Comparison of ENCODE assay signal across 33 cellular contexts in the genomic region with DNA sequence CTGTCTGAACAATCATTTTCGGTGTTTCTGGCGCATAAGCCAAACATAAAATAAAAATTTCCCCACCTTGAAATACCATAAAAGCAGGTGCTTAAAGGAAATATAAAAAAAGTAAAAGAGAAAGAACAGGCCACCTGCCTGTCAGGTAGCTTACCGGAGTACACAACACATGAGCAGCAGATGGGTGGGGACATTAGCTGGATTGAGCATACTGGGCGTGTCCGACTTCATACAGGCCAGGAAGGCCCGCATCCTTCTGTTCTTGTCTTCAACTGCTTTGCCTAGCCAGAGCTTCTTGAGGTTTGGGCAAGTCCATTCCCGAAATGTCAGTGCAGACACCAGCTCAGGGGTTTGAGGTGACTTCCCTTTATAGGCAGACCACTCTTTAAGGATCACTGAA.
"Had no signal": no experiment of that assay in that cellular context is flagged by ENCODE, and none has a peak within 500 bp of the region (broad histone marks: within the 10 kb centered on the region; RNA-seq: fewer than 3 reads in every experiment).

No MANE protein-coding gene starts in this region.

- H3K36me3 Mint-ChIP-seq: activated naive CD4-positive, alpha-beta T cell treated with anti-CD3 and anti-CD28 coated beads, Interleukin-2, amount 10 ng/mL, durations not matched to agents 7 days and 5 days; immature natural killer cell had no signal

- H3K9me3 ChIP-seq: ascending aorta, colonic mucosa, right lobe of liver, testis, transverse colon had no signal

- H3K27ac ChIP-seq: ascending aorta, cardiac muscle cell, colonic mucosa, dorsolateral prefrontal cortex, neural progenitor cell, right lobe of liver, testis, transverse colon, WERI-Rb-1 had no signal

- H3K9ac ChIP-seq: neural progenitor cell had no signal

- H3K4me1 Mint-ChIP-seq: activated CD4-positive, alpha-beta memory T cell treated with anti-CD3 and anti-CD28 coated beads, Interleukin-2, amount 10 ng/mL, durations not matched to agents 7 days and 5 days; activated CD4-positive, alpha-beta T cell treated with anti-CD3 and anti-CD28 coated beads, Interleukin-2, amount 10 ng/mL, durations not matched to agents 7 days and 5 days; activated naive CD4-positive, alpha-beta T cell treated with anti-CD3 and anti-CD28 coated beads, Interleukin-2, amount 10 ng/mL, durations not matched to agents 7 days and 5 days; activated naive CD8-positive, alpha-beta T cell treated with anti-CD3 and anti-CD28 coated beads, Interleukin-2, amount 10 ng/mL, durations not matched to agents 7 days and 5 days; brain; immature natural killer cell; mesothelial cell of epicardium; naive thymus-derived CD4-positive, alpha-beta T cell; neural progenitor cell had no signal

- ATAC-seq: activated CD4-positive, CD25-positive, alpha-beta regulatory T cell treated with anti-CD3 and anti-CD28 coated beads, Interleukin-2, amount 50 U/mL, for 24 hours; effector memory CD8-positive, alpha-beta T cell; esophagus mucosa; naive thymus-derived CD4-positive, alpha-beta T cell; right lobe of liver; stimulated activated naive CD8-positive, alpha-beta T cell treated with anti-CD3 and anti-CD28 coated beads, Interleukin-15, Interleukin-2, amounts not matched to agents 100 U/mL and 50 U/mL, for 24 hours; T-helper 17 cell had no signal

- H3K27me3 Mint-ChIP-seq: activated CD4-positive, alpha-beta memory T cell treated with anti-CD3 and anti-CD28 coated beads, Interleukin-2, amount 10 ng/mL, durations not matched to agents 7 days and 5 days; activated CD4-positive, alpha-beta T cell treated with anti-CD3 and anti-CD28 coated beads, Interleukin-2, amount 10 ng/mL, durations not matched to agents 7 days and 5 days; activated naive CD4-positive, alpha-beta T cell treated with anti-CD3 and anti-CD28 coated beads, Interleukin-2, amount 10 ng/mL, durations not matched to agents 7 days and 5 days; activated naive CD8-positive, alpha-beta T cell treated with anti-CD3 and anti-CD28 coated beads, Interleukin-2, amount 10 ng/mL, durations not matched to agents 7 days and 5 days; activated T-cell treated with anti-CD3 and anti-CD28 coated beads, Interleukin-2, amount 50 U/mL, for 24 hours; brain; effector memory CD8-positive, alpha-beta T cell; naive thymus-derived CD4-positive, alpha-beta T cell; T-helper 17 cell had no signal

- H3K4me2 ChIP-seq: neural progenitor cell had no signal

- H3K4me3 Mint-ChIP-seq: activated CD4-positive, alpha-beta memory T cell treated with anti-CD3 and anti-CD28 coated beads, Interleukin-2, amount 10 ng/mL, durations not matched to agents 7 days and 5 days; activated CD4-positive, alpha-beta T cell treated with anti-CD3 and anti-CD28 coated beads, Interleukin-2, amount 10 ng/mL, durations not matched to agents 7 days and 5 days; activated naive CD4-positive, alpha-beta T cell treated with anti-CD3 and anti-CD28 coated beads, Interleukin-2, amount 10 ng/mL, durations not matched to agents 7 days and 5 days; activated naive CD8-positive, alpha-beta T cell treated with anti-CD3 and anti-CD28 coated beads, Interleukin-2, amount 10 ng/mL, durations not matched to agents 7 days and 5 days; activated T-cell treated with anti-CD3 and anti-CD28 coated beads, Interleukin-2, amount 50 U/mL, for 24 hours; brain; effector memory CD8-positive, alpha-beta T cell; immature natural killer cell; mesothelial cell of epicardium; naive thymus-derived CD4-positive, alpha-beta T cell; neural progenitor cell; T-helper 17 cell had no signal

- H3K4me3 ChIP-seq: ascending aorta, cardiac muscle cell, colonic mucosa, dorsolateral prefrontal cortex, neural progenitor cell, right lobe of liver, testis, transverse colon had no signal

- H2AFZ ChIP-seq: neural progenitor cell had no signal

- H3K27me3 ChIP-seq: ascending aorta, cardiac muscle cell, colonic mucosa, dorsolateral prefrontal cortex, neural progenitor cell, right lobe of liver, testis, transverse colon had no signal

- DNase-seq: activated CD4-positive, alpha-beta memory T cell treated with anti-CD3 and anti-CD28 coated beads, Interleukin-2, amount 10 ng/mL, durations not matched to agents 7 days and 5 days; activated CD4-positive, alpha-beta T cell treated with anti-CD3 and anti-CD28 coated beads, Interleukin-2, amount 10 ng/mL, durations not matched to agents 7 days and 5 days; activated CD8-positive, alpha-beta memory T cell treated with anti-CD3 and anti-CD28 coated beads, Interleukin-2, amount 50 U/mL, for 48 hours; activated gamma-delta T cell; activated naive CD4-positive, alpha-beta T cell treated with anti-CD3 and anti-CD28 coated beads, Interleukin-2, amount 10 ng/mL, durations not matched to agents 7 days and 5 days; activated naive CD8-positive, alpha-beta T cell treated with anti-CD3 and anti-CD28 coated beads, Interleukin-2, amount 10 ng/mL, durations not matched to agents 7 days and 5 days; activated T-cell treated with anti-CD3 and anti-CD28 coated beads, Interleukin-2, amount 50 U/mL, for 24 hours; cerebellar nuclear complex; colonic mucosa; dorsolateral prefrontal cortex; effector memory CD8-positive, alpha-beta T cell; foreskin fibroblast; head of caudate nucleus; hippocampal formation; immature natural killer cell; kidney; naive thymus-derived CD4-positive, alpha-beta T cell; right lobe of liver; stimulated activated CD4-positive, alpha-beta T cell treated with anti-CD3 and anti-CD28 coated beads, Interleukin-12 subunit alpha, Interleukin-12 subunit beta, amount 100 ng/mL, for 4 hours; stimulated activated CD4-positive, alpha-beta T cell treated with anti-CD3 and anti-CD28 coated beads, Interleukin-4, amount 100 ng/mL, for 1 hour; stimulated activated naive CD8-positive, alpha-beta T cell treated with anti-CD3 and anti-CD28 coated beads, Interleukin-15, Interleukin-2, amounts not matched to agents 100 U/mL and 50 U/mL, for 24 hours; T-helper 17 cell; T1000; testis; transverse colon; WERI-Rb-1 had no signal

- H3K4me1 ChIP-seq: ascending aorta, colonic mucosa, neural progenitor cell, right lobe of liver, testis, transverse colon had no signal

- H3K27ac Mint-ChIP-seq: activated CD4-positive, alpha-beta memory T cell treated with anti-CD3 and anti-CD28 coated beads, Interleukin-2, amount 10 ng/mL, durations not matched to agents 7 days and 5 days; activated CD4-positive, alpha-beta T cell treated with anti-CD3 and anti-CD28 coated beads, Interleukin-2, amount 10 ng/mL, durations not matched to agents 7 days and 5 days; activated naive CD4-positive, alpha-beta T cell treated with anti-CD3 and anti-CD28 coated beads, Interleukin-2, amount 10 ng/mL, durations not matched to agents 7 days and 5 days; activated naive CD8-positive, alpha-beta T cell treated with anti-CD3 and anti-CD28 coated beads, Interleukin-2, amount 10 ng/mL, durations not matched to agents 7 days and 5 days; activated T-cell treated with anti-CD3 and anti-CD28 coated beads, Interleukin-2, amount 50 U/mL, for 24 hours; brain; effector memory CD8-positive, alpha-beta T cell; immature natural killer cell; mesothelial cell of epicardium; neural progenitor cell; T-helper 17 cell had no signal

- H3K9me3 Mint-ChIP-seq: activated CD4-positive, alpha-beta memory T cell treated with anti-CD3 and anti-CD28 coated beads, Interleukin-2, amount 10 ng/mL, durations not matched to agents 7 days and 5 days; activated CD4-positive, alpha-beta T cell treated with anti-CD3 and anti-CD28 coated beads, Interleukin-2, amount 10 ng/mL, durations not matched to agents 7 days and 5 days; activated naive CD4-positive, alpha-beta T cell treated with anti-CD3 and anti-CD28 coated beads, Interleukin-2, amount 10 ng/mL, durations not matched to agents 7 days and 5 days; activated naive CD8-positive, alpha-beta T cell treated with anti-CD3 and anti-CD28 coated beads, Interleukin-2, amount 10 ng/mL, durations not matched to agents 7 days and 5 days; activated T-cell treated with anti-CD3 and anti-CD28 coated beads, Interleukin-2, amount 50 U/mL, for 24 hours; effector memory CD8-positive, alpha-beta T cell had no signal

- H3K36me3 ChIP-seq: ascending aorta, cardiac muscle cell, colonic mucosa, neural progenitor cell, right lobe of liver, transverse colon, WERI-Rb-1 had no signal
